18 cellular contexts compared by ENCODE assay signal in the genomic region with DNA sequence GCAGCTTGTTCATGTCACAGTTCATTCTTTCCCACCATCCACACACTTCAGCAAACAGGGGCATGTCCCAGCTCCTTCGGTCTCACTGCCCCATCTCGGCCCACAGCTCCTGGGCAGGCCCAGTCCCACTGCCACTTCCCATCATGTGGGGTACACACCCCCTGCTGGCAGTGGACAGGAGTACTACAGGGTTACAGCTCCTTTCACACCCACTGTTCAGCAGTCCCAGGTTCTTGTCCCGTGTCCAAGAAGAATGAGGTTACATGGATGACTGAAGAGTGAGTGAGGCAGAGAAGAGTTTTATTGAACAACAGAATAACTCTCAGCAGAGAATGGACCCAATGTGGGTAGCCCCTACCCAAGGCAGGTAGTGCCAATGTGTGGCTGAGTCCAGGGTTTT.
A peak's percentile ranks its signal among the peaks of the same experiment; 100 is the strongest.
DNase-seq lines count a peak whose midpoint lies in the region; ATAC-seq and TF ChIP-seq lines count a peak whose summit lies in the region.
"Had no signal": no experiment of that assay in that cellular context is flagged by ENCODE, and none has a peak within 500 bp of the region (broad histone marks: within the 10 kb centered on the region; RNA-seq: fewer than 3 reads in every experiment).

No MANE protein-coding gene starts in this region.

- no peak overlapping the region for H3K27ac Mint-ChIP-seq in activated CD4-positive, alpha-beta T cell treated with anti-CD3 and anti-CD28 coated beads for 36 hours
- H3K27ac Mint-ChIP-seq in stimulated activated naive B cell treated with anti-CD40 and anti-IgM and Interleukin-4, amounts not matched to agents 10 μg/mL and 1 μg/mL and 100 μg/mL, for 72 hours = peak overlapping the region; percentile 9
- no peak overlapping the region for H3K27ac Mint-ChIP-seq in CD14-positive monocyte
- H3K27ac Mint-ChIP-seq: activated CD8-positive, alpha-beta memory T cell treated with anti-CD3 and anti-CD28 coated beads, Interleukin-2, amount 10 ng/mL, durations not matched to agents 7 days and 5 days; CD4-positive, alpha-beta T cell; stimulated activated naive CD8-positive, alpha-beta T cell treated with anti-CD3 and anti-CD28 coated beads, Interleukin-15, Interleukin-2, amounts not matched to agents 100 ng/mL and 50 ng/mL, for 24 hours; T-helper 1 cell treated with Interleukin-12 subunit alpha and Interleukin-12 subunit beta and Interleukin-4 antibody, amounts not matched to agents 30 μg/mL and 1 μg/mL, for 36 hours had no signal

- POLR2A ChIA-PET in activated CD4-positive, alpha-beta T cell treated with anti-CD3 and anti-CD28 coated beads for 36 hours (lab: Charles Lee) = no interaction called here

- H3K9me3 Mint-ChIP-seq in activated CD4-positive, alpha-beta T cell treated with anti-CD3 and anti-CD28 coated beads for 36 hours (ENCODE audit: low read depth) = peaks cover 4% of the 10 kb centered on the region
- H3K9me3 Mint-ChIP-seq in stimulated activated naive B cell treated with anti-CD40 and anti-IgM and Interleukin-4, amounts not matched to agents 10 μg/mL and 1 μg/mL and 100 μg/mL, for 72 hours = peaks cover 10 to 11% of the 10 kb centered on the region in 2 donors
- H3K9me3 Mint-ChIP-seq in CD14-positive monocyte = peaks cover 4 to 17% (median 13%) of the 10 kb centered on the region in 7 donors
- H3K9me3 Mint-ChIP-seq: CD4-positive, alpha-beta T cell; stimulated activated naive CD8-positive, alpha-beta T cell treated with anti-CD3 and anti-CD28 coated beads, Interleukin-15, Interleukin-2, amounts not matched to agents 100 ng/mL and 50 ng/mL, for 24 hours had no signal

- intact Hi-C loops in activated CD4-positive, alpha-beta T cell treated with anti-CD3 and anti-CD28 coated beads for 36 hours (cut with DNase I, micrococcal nuclease) = no loop called here
- intact Hi-C loops in CD14-positive monocyte (cut with micrococcal nuclease) = no loop called here

- ATAC-seq in activated CD4-positive, alpha-beta T cell treated with anti-CD3 and anti-CD28 coated beads for 36 hours = no peak
- no peak for ATAC-seq in stimulated activated naive B cell treated with anti-CD40 and anti-IgM and Interleukin-4, amounts not matched to agents 10 μg/mL and 1 μg/mL and 100 μg/mL, for 72 hours (replicated peaks)
- ATAC-seq in GM21390 (IDR thresholded peaks at IDR 0.05; ENCODE audit: unreplicated experiment) (no peak), GM18498 (IDR thresholded peaks at IDR 0.05; ENCODE audit: unreplicated experiment) (no peak)
- ATAC-seq: activated CD8-positive, alpha-beta memory T cell treated with anti-CD3 and anti-CD28 coated beads, Interleukin-2, amount 10 ng/mL, durations not matched to agents 7 days and 5 days; left colon had no signal

- H3K27me3 Mint-ChIP-seq in activated CD4-positive, alpha-beta T cell treated with anti-CD3 and anti-CD28 coated beads for 36 hours = no peaks in the 10 kb centered on the region
- H3K27me3 Mint-ChIP-seq in stimulated activated naive B cell treated with anti-CD40 and anti-IgM and Interleukin-4, amounts not matched to agents 10 μg/mL and 1 μg/mL and 100 μg/mL, for 72 hours = no peaks in the 10 kb centered on the region
- H3K27me3 Mint-ChIP-seq in CD14-positive monocyte (ENCODE audit: low read depth in 3 of 3) = peaks cover 0 to 2% (median 1%) of the 10 kb centered on the region in 3 donors
- H3K27me3 Mint-ChIP-seq: activated CD8-positive, alpha-beta memory T cell treated with anti-CD3 and anti-CD28 coated beads, Interleukin-2, amount 10 ng/mL, durations not matched to agents 7 days and 5 days; CD4-positive, alpha-beta T cell; stimulated activated naive CD8-positive, alpha-beta T cell treated with anti-CD3 and anti-CD28 coated beads, Interleukin-15, Interleukin-2, amounts not matched to agents 100 ng/mL and 50 ng/mL, for 24 hours had no signal

- no peaks in the 10 kb centered on the region for H3K36me3 Mint-ChIP-seq in activated CD4-positive, alpha-beta T cell treated with anti-CD3 and anti-CD28 coated beads for 36 hours (ENCODE audit: low read depth)
- peaks cover 5 to 8% of the 10 kb centered on the region in 2 donors for H3K36me3 Mint-ChIP-seq in stimulated activated naive B cell treated with anti-CD40 and anti-IgM and Interleukin-4, amounts not matched to agents 10 μg/mL and 1 μg/mL and 100 μg/mL, for 72 hours
- no peaks in the 10 kb centered on the region for H3K36me3 Mint-ChIP-seq in CD14-positive monocyte

- no peak overlapping the region for H3K4me3 Mint-ChIP-seq in activated CD4-positive, alpha-beta T cell treated with anti-CD3 and anti-CD28 coated beads for 36 hours
- no peak overlapping the region for H3K4me3 Mint-ChIP-seq in stimulated activated naive B cell treated with anti-CD40 and anti-IgM and Interleukin-4, amounts not matched to agents 10 μg/mL and 1 μg/mL and 100 μg/mL, for 72 hours
- no peak overlapping the region for H3K4me3 Mint-ChIP-seq in CD14-positive monocyte
- H3K4me3 Mint-ChIP-seq: activated CD8-positive, alpha-beta memory T cell treated with anti-CD3 and anti-CD28 coated beads, Interleukin-2, amount 10 ng/mL, durations not matched to agents 7 days and 5 days; CD4-positive, alpha-beta T cell; stimulated activated naive CD8-positive, alpha-beta T cell treated with anti-CD3 and anti-CD28 coated beads, Interleukin-15, Interleukin-2, amounts not matched to agents 100 ng/mL and 50 ng/mL, for 24 hours; T-helper 1 cell treated with Interleukin-12 subunit alpha and Interleukin-12 subunit beta and Interleukin-4 antibody, amounts not matched to agents 30 μg/mL and 1 μg/mL, for 36 hours had no signal

- no peak for TF ChIP-seq CTCF in CD14-positive monocyte (IDR thresholded peaks at IDR 0.05)

- H3K4me1 Mint-ChIP-seq in activated CD4-positive, alpha-beta T cell treated with anti-CD3 and anti-CD28 coated beads for 36 hours = no peaks in the 10 kb centered on the region
- H3K4me1 Mint-ChIP-seq in stimulated activated naive B cell treated with anti-CD40 and anti-IgM and Interleukin-4, amounts not matched to agents 10 μg/mL and 1 μg/mL and 100 μg/mL, for 72 hours = peaks cover 0 to 9% of the 10 kb centered on the region in 2 donors
- H3K4me1 Mint-ChIP-seq in CD14-positive monocyte = no peaks in the 10 kb centered on the region
- H3K4me1 Mint-ChIP-seq: activated CD8-positive, alpha-beta memory T cell treated with anti-CD3 and anti-CD28 coated beads, Interleukin-2, amount 10 ng/mL, durations not matched to agents 7 days and 5 days had no signal

- CTCF ChIA-PET in activated CD4-positive, alpha-beta T cell treated with anti-CD3 and anti-CD28 coated beads for 36 hours (lab: Charles Lee) = interaction anchor here (0.8 to 1.0 kb wide), 3 partner anchors 17 to 455 kb away, joined by 3 read pairs; no protein-coding TSS in a partner anchor

- DNase-seq in activated CD4-positive, alpha-beta T cell treated with anti-CD3 and anti-CD28 coated beads for 36 hours = peak; percentile 8
- no peak for DNase-seq in activated CD4-positive, alpha-beta T cell treated with anti-CD3 and anti-CD28 coated beads, Interleukin-2, amount 50 U/mL, for 1 hour
- DNase-seq in NAMALWA (ENCODE audit: low spot score) = peak; percentile 28
- DNase-seq in dermis blood vessel endothelial cell = peak; percentile 3
- no peak for DNase-seq in stimulated activated naive B cell treated with anti-CD40 and anti-IgM and Interleukin-4, amounts not matched to agents 10 μg/mL and 1 μg/mL and 100 μg/mL, for 72 hours
- no peak for DNase-seq in CD14-positive monocyte (ENCODE audit: low spot score)
- DNase-seq: activated CD8-positive, alpha-beta memory T cell treated with anti-CD3 and anti-CD28 coated beads, Interleukin-2, amount 10 ng/mL, durations not matched to agents 7 days and 5 days; activated effector memory CD4-positive, alpha-beta T cell treated with Interleukin-2 at 50 U/mL for 16 hours; adrenal gland; CD4-positive, alpha-beta T cell; left colon; midbrain; NCI-H345; stimulated activated CD4-positive, alpha-beta T cell treated with anti-CD3 and anti-CD28 coated beads, Interleukin-12 subunit alpha, Interleukin-12 subunit beta, amount 100 ng/mL, for 4 hours had no signal

Comparison
In these comparisons a context has a peak if more than half of its experiments do, and no peak if none do; other contexts are left out.
1. DNase-seq: peak in activated CD4-positive, alpha-beta T cell treated with anti-CD3 and anti-CD28 coated beads for 36 hours (single experiment), NAMALWA (single experiment) and dermis blood vessel endothelial cell (single experiment); none in activated CD4-positive, alpha-beta T cell treated with anti-CD3 and anti-CD28 coated beads, Interleukin-2, amount 50 U/mL, for 1 hour (single experiment), stimulated activated naive B cell treated with anti-CD40 and anti-IgM and Interleukin-4, amounts not matched to agents 10 μg/mL and 1 μg/mL and 100 μg/mL, for 72 hours (single experiment) and CD14-positive monocyte (single experiment).